In genomic region chr11:126384053-126384335, GRCh38 we compare ENCODE assay signal across 1 cellular context.
TF ChIP-seq lines count a peak whose summit lies in the region.

No MANE protein-coding gene starts in this region.

TF ChIP-seq in H1, 55 proteins besides CTCF, POLR2A, EP300 and RAD21:
- TF ChIP-seq EGR1 (IDR thresholded peaks at IDR 0.05; ENCODE audit: borderline replicate concordance, low read depth, low read length) (no peak), CEBPB (IDR thresholded peaks at IDR 0.05; ENCODE audit: low read depth, low read length) (no peak), TEAD4 (IDR thresholded peaks at IDR 0.05; ENCODE audit: low read depth, low read length) (no peak), CBX5 (IDR thresholded peaks at IDR 0.05; ENCODE audit: low read depth, low read length) (no peak), POLR2AphosphoS5 (IDR thresholded peaks at IDR 0.05; ENCODE audit: low read depth, low read length) (no peak), RNF2 (IDR thresholded peaks at IDR 0.05; ENCODE audit: borderline replicate concordance, low read depth, low read length, missing control alignments, poor library complexity, severe bottlenecking) (no peak), BRCA1 (IDR thresholded peaks at IDR 0.05; ENCODE audit: low read depth, low read length) (no peak), CREB1 (IDR thresholded peaks at IDR 0.05) (no peak), SIN3A (conservative IDR thresholded peaks at IDR 0.05 in 1 of 2, IDR thresholded peaks at IDR 0.05 in 1 of 2; ENCODE audit: low read depth in 1 of 2, low read length in 2 of 2) (no peak), TCF12 (IDR thresholded peaks at IDR 0.05; ENCODE audit: low read depth, low read length) (no peak), CHD2 (IDR thresholded peaks at IDR 0.05; ENCODE audit: low read length) (no peak), CTBP2 (IDR thresholded peaks at IDR 0.05; ENCODE audit: borderline replicate concordance, insufficient read depth, insufficient read length, low read length) (no peak), SIX5 (IDR thresholded peaks at IDR 0.05; ENCODE audit: low read depth, low read length) (no peak)
